Comparison of ENCODE assay signal across 8 cellular contexts in the genomic region with DNA sequence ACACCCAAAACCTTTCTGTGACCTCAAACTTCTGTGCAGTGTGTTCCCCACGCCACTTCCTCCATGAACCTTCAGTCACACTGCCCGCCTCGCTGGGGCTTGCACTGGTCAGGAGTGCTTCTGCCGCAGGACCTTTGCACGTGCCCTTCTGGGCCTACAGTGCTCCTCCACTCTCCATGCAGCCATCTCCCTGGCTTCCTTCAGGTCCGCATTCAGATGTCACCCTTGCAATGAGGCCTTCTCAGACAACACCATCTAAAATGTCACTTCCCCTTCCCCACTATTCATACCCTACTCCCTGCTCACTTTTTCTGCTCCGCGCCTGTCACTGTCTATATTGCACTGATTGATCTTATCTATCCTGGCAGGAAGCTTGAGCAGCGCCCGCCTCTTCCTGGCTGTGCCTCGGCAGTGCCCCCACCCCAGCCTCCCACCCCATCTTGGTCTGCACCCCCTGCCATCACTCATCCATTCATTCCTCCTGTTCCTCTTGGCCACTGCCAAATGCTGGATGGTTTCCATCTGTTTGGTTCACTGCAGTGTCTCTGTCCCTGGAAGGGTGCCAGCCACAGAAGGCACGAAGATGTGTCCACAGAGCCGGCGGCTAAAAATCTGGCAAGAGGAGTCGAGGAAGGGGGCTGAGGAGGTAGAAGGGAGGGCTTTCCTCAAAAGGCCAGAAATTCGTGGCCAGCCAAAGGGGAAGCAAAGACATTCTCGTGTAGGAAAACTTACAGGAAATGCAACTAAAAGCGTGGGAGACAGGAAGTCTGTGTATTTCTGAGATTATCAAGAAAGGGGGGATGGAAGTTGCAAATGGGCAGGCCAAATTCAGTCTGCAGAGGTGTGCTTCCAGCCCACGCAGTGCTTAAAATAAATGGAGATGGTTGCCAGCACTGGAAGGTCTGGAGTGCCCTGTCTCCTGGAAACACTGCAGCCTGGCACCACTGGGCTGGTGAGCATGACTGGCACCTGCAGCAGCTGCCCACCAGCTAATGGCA. TPM values are rescaled to one million over a fixed set of nuclear protein-coding genes. Genes with fewer than 3 reads are reported as not detected.
DNase-seq lines count a peak whose midpoint lies in the region; ATAC-seq and TF ChIP-seq lines count a peak whose summit lies in the region.

No MANE protein-coding gene starts in this region.

- H3K4me1 ChIP-seq in heart right ventricle (peaks cover 15 to 70% (median 49%) of the 10 kb centered on the region in 9 donors), sigmoid colon (peaks cover 0 to 42% (median 33%) of the 10 kb centered on the region in 4 donors)

- H3K9me3 Mint-ChIP-seq in CD4-positive, alpha-beta T cell: no peaks in the 10 kb centered on the region

- peaks cover 87% of the 10 kb centered on the region for H3K4me1 Mint-ChIP-seq in CD4-positive, alpha-beta T cell (ENCODE audit: low read depth)

- no peaks in the 10 kb centered on the region for H3K27me3 Mint-ChIP-seq in CD4-positive, alpha-beta T cell

- peak overlapping the region; percentile 42 for H3K27ac ChIP-seq in CD4-positive, alpha-beta T cell (ENCODE audit: low read depth, low read length)
- H3K27ac ChIP-seq in heart right ventricle: peak overlapping the region in 9 of 10 donors; percentile 46 to 83 (median 70)
- H3K27ac ChIP-seq in sigmoid colon: peak overlapping the region in 3 of 4 donors; percentile 34 to 63 (median 54)

- peak overlapping the region; percentile 68 for H3K4me3 Mint-ChIP-seq in CD4-positive, alpha-beta T cell

- no peak for TF ChIP-seq CTCF in CD4-positive, alpha-beta T cell (IDR thresholded peaks at IDR 0.05)
- TF ChIP-seq CTCF in heart right ventricle (IDR thresholded peaks at IDR 0.05) (no peak), sigmoid colon (IDR thresholded peaks at IDR 0.05) (no peak)

- H3K36me3 ChIP-seq in heart right ventricle: no peaks in the 10 kb centered on the region
- H3K36me3 ChIP-seq in sigmoid colon: no peaks in the 10 kb centered on the region

- POLR2A ChIA-PET in CD4-positive, alpha-beta T cell (lab: Charles Lee): interaction anchor here (0.6 to 1.3 kb wide), 5 partner anchors 10 to 27 kb away, joined by 3 to 5 read pairs (median 3); a partner anchor contains a TSS

- H3K27me3 ChIP-seq in CD4-positive, alpha-beta T cell (ENCODE audit: control insufficient read depth, insufficient read depth, low read length): no peaks in the 10 kb centered on the region
- H3K27me3 ChIP-seq in heart right ventricle: no peaks in the 10 kb centered on the region
- no peaks in the 10 kb centered on the region for H3K27me3 ChIP-seq in sigmoid colon

- intact Hi-C loops in CD4-positive, alpha-beta T cell (cut with DNase I, micrococcal nuclease): no loop called here
- intact Hi-C loops in heart right ventricle (cut with DNase I) (no loop called here), sigmoid colon (cut with DNase I) (no loop called here)

- peak overlapping the region; percentile 74 for H3K27ac Mint-ChIP-seq in CD4-positive, alpha-beta T cell

- no peak overlapping the region for H3K4me3 ChIP-seq in heart right ventricle
- no peak overlapping the region for H3K4me3 ChIP-seq in sigmoid colon

- ATAC-seq in CD4-positive, alpha-beta T cell (ENCODE audit: poor library complexity): peak; percentile 79
- ATAC-seq in heart right ventricle (peak; percentile 66 to 87 (median 78)), HG02938 (IDR thresholded peaks at IDR 0.05; ENCODE audit: unreplicated experiment) (no peak), HG03280 (IDR thresholded peaks at IDR 0.05; ENCODE audit: unreplicated experiment) (no peak), GM19452 (IDR thresholded peaks at IDR 0.05; ENCODE audit: unreplicated experiment) (no peak)

- peak in 5 of 10 experiments; percentile 16 to 33 (median 22) for DNase-seq in CD4-positive, alpha-beta T cell
- DNase-seq in NCI-H1092 (lab: John Stamatoyannopoulos, UW) (peak; percentile 84), heart right ventricle (peak in 1 of 2 donors; percentile 63), sigmoid colon (peak; percentile 88)
- peak; percentile 27 for DNase-seq in activated naive CD4-positive, alpha-beta T cell treated with anti-CD3 and anti-CD28 coated beads, Interleukin-2, amount 50 U/mL, for 16 hours

- no peak for TF ChIP-seq EP300 in sigmoid colon (IDR thresholded peaks at IDR 0.05)

- CTCF ChIA-PET in CD4-positive, alpha-beta T cell (lab: Charles Lee): interaction anchor here (1.0 kb wide), 1 partner anchor 17 kb away, joined by 3 read pairs; no protein-coding TSS in a partner anchor

- no peaks in the 10 kb centered on the region for H3K9me3 ChIP-seq in CD4-positive, alpha-beta T cell (ENCODE audit: control insufficient read depth, low read length)
- H3K9me3 ChIP-seq in heart right ventricle: peaks cover 0 to 6% (median 0%) of the 10 kb centered on the region in 11 donors
- H3K9me3 ChIP-seq in sigmoid colon: no peaks in the 10 kb centered on the region

- WGBS in heart right ventricle, 2 donors: 42 to 43% methylated on average over 19 of the region's 19 CpGs
- 46 to 71% methylated on average over 19 of the region's 19 CpGs for WGBS in sigmoid colon, 2 donors

- H3K36me3 Mint-ChIP-seq in CD4-positive, alpha-beta T cell (ENCODE audit: low read depth): no peaks in the 10 kb centered on the region

- TF ChIP-seq POLR2A in sigmoid colon (IDR thresholded peaks at IDR 0.05): no peak

RNA-seq across cellular contexts. Expression of a gene that starts 27.5 kb away (rescaled TPM):
- total RNA-seq in CD4-positive, alpha-beta T cell: 10 to 100 TPM; 34.6 to 38.0 TPM
- 10 to 100 TPM; 14.0 to 27.8 (median 19.6) TPM for total RNA-seq in heart right ventricle
- 10 to 100 TPM; 14.5 to 17.6 TPM for polyA plus RNA-seq in heart right ventricle
- 10 to 100 TPM in 3 of 4 donors, 1 to 10 TPM in 1; 8.7 to 22.9 (median 12.3) TPM for total RNA-seq in sigmoid colon
- 10 to 100 TPM in 2 of 3 donors, 1 to 10 TPM in 1; 9.6 to 13.4 (median 12.9) TPM for polyA plus RNA-seq in sigmoid colon

Comparison
In these comparisons a context has a peak if more than half of its experiments do, and no peak if none do; other contexts are left out.
1. ATAC-seq: peak in CD4-positive, alpha-beta T cell (single experiment) and heart right ventricle (8 of 8); none in HG02938 (single experiment), HG03280 (single experiment) and GM19452 (single experiment).
2. Peak in every context shown above with its lines, with median percentiles within 50 percentile points of each other: H3K27ac ChIP-seq.